Comparison of ENCODE assay signal across 20 cellular contexts in genomic region chr1:201653883-201654282, GRCh38.
"Had no signal": no experiment of that assay in that cellular context is flagged by ENCODE, and none has a peak within 500 bp of the region (broad histone marks: within the 10 kb centered on the region; RNA-seq: fewer than 3 reads in every experiment).

No MANE protein-coding gene starts in this region.

- H3K9me3 Mint-ChIP-seq: activated B cell treated with CpG ODN at 0.5 μM for 24 hours; activated CD4-positive, alpha-beta T cell treated with anti-CD3 and anti-CD28 coated beads, Interleukin-2, amount 10 ng/mL, durations not matched to agents 24 days and 14 days; activated T-cell treated with anti-CD3 and anti-CD28 coated beads, Interleukin-2, amount 50 U/mL, for 72 hours; natural killer cell; type B pancreatic cell had no signal

- H3K36me3 Mint-ChIP-seq: activated naive CD8-positive, alpha-beta T cell; natural killer cell; type B pancreatic cell had no signal

- ATAC-seq: activated T-cell treated with anti-CD3 and anti-CD28 coated beads, Interleukin-2, amount 50 U/mL, for 72 hours; body of pancreas; natural killer cell; right cardiac atrium; stimulated activated naive CD8-positive, alpha-beta T cell treated with anti-CD3 and anti-CD28 coated beads, Interleukin-15, Interleukin-2, amounts not matched to agents 100 U/mL and 50 U/mL, for 24 hours had no signal

- H3K27ac ChIP-seq: body of pancreas had no signal

- H3K4me3 Mint-ChIP-seq: activated B cell treated with CpG ODN at 0.5 μM for 24 hours; activated CD4-positive, alpha-beta T cell treated with anti-CD3 and anti-CD28 coated beads, Interleukin-2, amount 10 ng/mL, durations not matched to agents 24 days and 14 days; activated naive CD8-positive, alpha-beta T cell; activated T-cell treated with anti-CD3 and anti-CD28 coated beads, Interleukin-2, amount 50 U/mL, for 72 hours; natural killer cell had no signal

- H3K27me3 ChIP-seq: body of pancreas had no signal

- H3K9me3 ChIP-seq: body of pancreas had no signal

- DNase-seq: activated B cell treated with CpG ODN at 0.5 μM for 24 hours; activated CD4-positive, alpha-beta T cell treated with anti-CD3 and anti-CD28 coated beads, Interleukin-2, amount 10 ng/mL, durations not matched to agents 24 days and 14 days; activated CD8-positive, alpha-beta memory T cell treated with anti-CD3 and anti-CD28 coated beads, Interleukin-2, amount 50 U/mL, for 48 hours; activated gamma-delta T cell; activated T-cell treated with anti-CD3 and anti-CD28 coated beads, Interleukin-2, amount 50 U/mL, for 72 hours; amniotic stem cell; body of pancreas; central memory CD4-positive, alpha-beta T cell; cortex of kidney; effector CD4-positive, alpha-beta T cell; mammary epithelial cell; natural killer cell; occipital lobe; right cardiac atrium; stimulated activated CD4-positive, alpha-beta T cell treated with anti-CD3 and anti-CD28 coated beads, Interleukin-4, amount 100 ng/mL, for 4 hours; stimulated activated CD8-positive, alpha-beta memory T cell treated with anti-CD3 and anti-CD28 coated beads, Interleukin-4, amount 100 ng/mL, for 48 hours; stimulated activated naive CD8-positive, alpha-beta T cell treated with anti-CD3 and anti-CD28 coated beads, Interleukin-15, Interleukin-2, amounts not matched to agents 100 U/mL and 50 U/mL, for 24 hours had no signal

- H3K27me3 Mint-ChIP-seq: activated naive CD8-positive, alpha-beta T cell had no signal

- H3K4me3 ChIP-seq: body of pancreas had no signal

- H3K27ac Mint-ChIP-seq: activated B cell treated with CpG ODN at 0.5 μM for 24 hours; activated CD4-positive, alpha-beta T cell treated with anti-CD3 and anti-CD28 coated beads, Interleukin-2, amount 10 ng/mL, durations not matched to agents 24 days and 14 days; activated naive CD8-positive, alpha-beta T cell; activated T-cell treated with anti-CD3 and anti-CD28 coated beads, Interleukin-2, amount 50 U/mL, for 72 hours; natural killer cell; progenitor cell of endocrine pancreas; type B pancreatic cell had no signal

- H3K4me1 Mint-ChIP-seq: activated CD4-positive, alpha-beta T cell treated with anti-CD3 and anti-CD28 coated beads, Interleukin-2, amount 10 ng/mL, durations not matched to agents 24 days and 14 days; natural killer cell had no signal
